In the genomic region with DNA sequence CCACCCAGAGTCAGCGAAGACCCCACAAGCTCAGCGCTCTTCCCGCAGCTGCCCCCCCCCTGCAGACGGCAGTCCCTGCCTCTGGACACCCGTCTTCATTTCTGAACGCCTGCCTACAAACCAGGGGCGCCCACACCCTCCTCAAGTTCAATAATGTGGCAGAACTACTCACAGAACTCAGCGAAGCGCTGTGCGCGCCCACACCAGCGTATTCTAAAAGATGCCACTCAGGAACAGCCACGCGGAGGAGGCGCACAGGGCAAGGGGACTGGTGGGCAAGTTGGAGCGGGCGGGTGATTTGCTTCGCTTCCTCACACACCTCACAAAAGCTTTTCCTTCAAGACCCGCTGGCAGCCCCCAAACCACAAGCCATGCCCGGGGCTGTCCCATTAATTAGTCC, we compare ENCODE assay signal across 12 cellular contexts. TPM values are rescaled to one million over a fixed set of nuclear protein-coding genes. Genes with fewer than 3 reads are reported as not detected.
A peak's percentile ranks its signal among the peaks of the same experiment; 100 is the strongest.
DNase-seq lines count a peak whose midpoint lies in the region; TF ChIP-seq lines count a peak whose summit lies in the region.
"Not testable (repeated sequence)": the region's sequence is repeated elsewhere in the genome, so short reads cannot be mapped to it uniquely, and the experiment has no call there.
"Had no signal": no experiment of that assay in that cellular context is flagged by ENCODE, and none has a peak within 500 bp of the region (broad histone marks: within the 10 kb centered on the region; RNA-seq: fewer than 3 reads in every experiment).

No MANE protein-coding gene starts in this region.

- peak overlapping the region; percentile 36 for H3K27ac Mint-ChIP-seq in endothelial cell (ENCODE audit: unreplicated experiment)

- TF ChIP-seq CTCF in AG04450 (IDR thresholded peaks at IDR 0.05; ENCODE audit: low read depth, low read length); astrocyte of the spinal cord (IDR thresholded peaks at IDR 0.05; ENCODE audit: low read depth, low read length); endothelial cell (IDR thresholded peaks at IDR 0.05; ENCODE audit: unreplicated experiment); kidney epithelial cell (IDR thresholded peaks at IDR 0.05; ENCODE audit: insufficient read depth, low read length, poor library complexity, severe bottlenecking); stomach (IDR thresholded peaks at IDR 0.05): not testable (repeated sequence)

- H3K4me1 Mint-ChIP-seq in endothelial cell (ENCODE audit: unreplicated experiment): not testable (repeated sequence)

- H3K9me3 Mint-ChIP-seq in endothelial cell (ENCODE audit: unreplicated experiment): not testable (repeated sequence)

- H3K4me3 Mint-ChIP-seq in endothelial cell (ENCODE audit: unreplicated experiment): peak overlapping the region; percentile 90

- not testable (repeated sequence) for DNase-seq in AG04450 (ENCODE audit: low read depth, low spot score); astrocyte of the spinal cord (ENCODE audit: low read depth, low spot score); endothelial cell (ENCODE audit: low spot score); kidney epithelial cell (ENCODE audit: low read depth); stomach
- peak; percentile 18 to 85 (median 63) for DNase-seq in head of caudate nucleus

- TF ChIP-seq POLR2A in stomach (IDR thresholded peaks at IDR 0.05): not testable (repeated sequence)

- not testable (repeated sequence) for H3K4me1 ChIP-seq in HUES64 (ENCODE audit: insufficient read depth, low read length); neuron (ENCODE audit: insufficient read depth, low read length)
- peaks cover 0 to 11% (median 0%) of the 10 kb centered on the region in 4 donors for H3K4me1 ChIP-seq in stomach

- H3K4me3 ChIP-seq in AG04450 (ENCODE audit: low read depth, low read length) (peak overlapping the region; percentile 63), HUES64 (ENCODE audit: low read length) (peak overlapping the region; percentile 88), astrocyte of the spinal cord (ENCODE audit: low read depth, low read length) (peak overlapping the region; percentile 55), kidney epithelial cell (ENCODE audit: low read depth, low read length) (peak overlapping the region; percentile 51), neuron (ENCODE audit: low read length) (peak overlapping the region; percentile 54), stomach (peak overlapping the region in 3 of 4 donors; percentile 34 to 45 (median 35))

- H3K36me3 Mint-ChIP-seq in endothelial cell (ENCODE audit: low read depth, unreplicated experiment): peaks cover 10% of the 10 kb centered on the region

- not testable (repeated sequence) for TF ChIP-seq EP300 in stomach (IDR thresholded peaks at IDR 0.05)

- POLR2A ChIA-PET in AG04450 (lab: Yijun Ruan, JAX): interaction anchor here (1.5 kb wide), 1 partner anchor 33 kb away, joined by 4 read pairs; a partner anchor contains a TSS

- 86% methylated on average over 20 of the region's 20 CpGs for WGBS in HUES64
- 8 to 23% (median 13%) methylated on average over 17 to 20 of the region's 20 CpGs for WGBS in stomach, 5 donors

- peaks cover 24% of the 10 kb centered on the region for H3K9me3 ChIP-seq in AG04450 (ENCODE audit: control insufficient read depth, insufficient read depth, low read length)
- not testable (repeated sequence) for H3K9me3 ChIP-seq in HUES64 (ENCODE audit: insufficient read depth, low read depth, low read length)
- peaks cover 26% of the 10 kb centered on the region for H3K9me3 ChIP-seq in neuron (ENCODE audit: low read length)
- H3K9me3 ChIP-seq in stomach: peaks cover 9 to 54% (median 45%) of the 10 kb centered on the region in 4 donors

- intact Hi-C loops in head of caudate nucleus (cut with DNase I); stomach (cut with DNase I; ENCODE audit: low total_unique reads): not testable (repeated sequence)

- H3K27me3 ChIP-seq in AG04450 (ENCODE audit: control insufficient read depth, insufficient read depth, low read length); HUES64 (ENCODE audit: insufficient read depth, low read length); kidney epithelial cell (ENCODE audit: control insufficient read depth, insufficient read depth, low read length); neuron (ENCODE audit: insufficient read depth, low read length): not testable (repeated sequence)
- H3K27me3 ChIP-seq in stomach: peaks cover 0 to 31% (median 22%) of the 10 kb centered on the region in 3 donors

- H2AFZ ChIP-seq in neuron (ENCODE audit: low read depth, low read length): peak overlapping the region; percentile 84

- not testable (repeated sequence) for H3K27ac ChIP-seq in AG04450 (ENCODE audit: low read depth, low read length); HUES64 (ENCODE audit: low read depth, low read length); stomach

- in situ Hi-C loops in astrocyte of the spinal cord (cut with HindIII; ENCODE audit: low sequenced_read_pairs): not testable (repeated sequence)

- not testable (repeated sequence) for H3K36me3 ChIP-seq in HUES64 (ENCODE audit: insufficient read depth, low read length); kidney epithelial cell (ENCODE audit: control insufficient read depth, insufficient read depth, low read length); neuron (ENCODE audit: insufficient read depth, low read length); stomach

- H3K27me3 Mint-ChIP-seq in endothelial cell (ENCODE audit: unreplicated experiment): not testable (repeated sequence)

- CTCF ChIA-PET in AG04450 (lab: Charles Lee): not testable (repeated sequence)

- H3K9ac ChIP-seq in HUES64 (ENCODE audit: low read depth, low read length): peak overlapping the region; percentile 96

RNA-seq across cellular contexts. Expression of a gene that starts 0.8 kb away (rescaled TPM):
- polyA plus RNA-seq in AG04450 (2011; rRNA removed) (0.04 and 0.12 TPM in 2 replicates), stomach (under 1 TPM in 1 of 3 donors, not detected in 2; 0.15 TPM)
- polyA minus RNA-seq in AG04450 (2011; rRNA and poly(A)+ RNA removed): 0.41 and 0.48 TPM in 2 replicates
- polyA plus RNA-seq in HUES64 (2013, experiment 1 of 2): 3.7 TPM
- polyA plus RNA-seq in HUES64 (2013, experiment 2 of 2): 4.5 TPM
- total RNA-seq in endothelial cell (ENCODE audit: unreplicated experiment) (2.4 TPM), kidney epithelial cell (0.79 and 1.2 TPM in 2 replicates), stomach (1 to 10 TPM in 1 of 5 donors, under 1 TPM in 1, not detected in 3; 0.29 to 5.1 TPM)
- total RNA-seq: A172; activated T-helper 2 cell treated with anti-CD3 and anti-CD28 coated beads, Interferon-gamma antibody, Interleukin-2, Interleukin-4, amounts not matched to agents 10 μg/mL and 5 μg/mL and 100 μg/mL, durations not matched to agents 14 hours and 24 hours and 36 hours; smooth muscle cell had no signal
- polyA plus RNA-seq: smooth muscle cell had no signal

RNA-seq across cellular contexts. Expression of a gene that starts 33.1 kb away (rescaled TPM):
- polyA plus RNA-seq in AG04450 (2011; rRNA removed): 4.3 and 4.7 TPM in 2 replicates
- 7.1 and 9.1 TPM in 2 replicates for polyA minus RNA-seq in AG04450 (2011; rRNA and poly(A)+ RNA removed)
- 15.2 TPM for polyA plus RNA-seq in HUES64 (2013, experiment 1 of 2)
- polyA plus RNA-seq in HUES64 (2013, experiment 2 of 2): 13.9 TPM
- 17.0 TPM for total RNA-seq in endothelial cell (ENCODE audit: unreplicated experiment)
- total RNA-seq in kidney epithelial cell: 8.4 and 10.6 TPM in 2 replicates
- total RNA-seq in stomach: 10 to 100 TPM; 20.9 to 74.7 (median 31.3) TPM
- polyA plus RNA-seq in stomach: 1 to 10 TPM; 2.6 to 4.2 (median 3.4) TPM
- total RNA-seq: A172 had no signal
- polyA plus RNA-seq: K562 had no signal

Comparison
In these comparisons a context has a peak if more than half of its experiments do, and no peak if none do; other contexts are left out.
1. H3K4me3 ChIP-seq: peak in every context shown above with its lines; median percentile 88 in HUES64; 63 in AG04450; 55 in astrocyte of the spinal cord; 54 in neuron; 51 in kidney epithelial cell; 35 in stomach.